In genomic region chr1:15758537-15758936, GRCh38 we compare ENCODE assay signal across 8 cellular contexts. TPM values are rescaled to one million over a fixed set of nuclear protein-coding genes. Genes with fewer than 3 reads are reported as not detected.
DNase-seq lines count a peak whose midpoint lies in the region; ATAC-seq and TF ChIP-seq lines count a peak whose summit lies in the region.

Gene FBLIM1, plus strand, starts transcription at chr1:15758795. Its CDS starts 6,189 bp downstream, at chr1:15764984.

- CTCF ChIA-PET in AG04450 (lab: Charles Lee), result no interaction called here

- H3K27ac ChIP-seq in AG04450 (ENCODE audit: low read depth, low read length) (peak within 1 kb of the TSS; percentile 70), HUES64 (ENCODE audit: low read depth, low read length) (peak within 1 kb of the TSS; percentile 81; the same call in 1 of the 2 replicates), duodenal mucosa (ENCODE audit: low read depth, low read length) (peak within 1 kb of the TSS; percentile 73), lung (ENCODE audit: low read depth in 1 of 2, low read length in 1 of 2) (peak within 1 kb of the TSS; percentile 80 to 84), tibial artery (peak within 1 kb of the TSS; percentile 95 to 97)

- H3K4me3 ChIP-seq in AG04450 (ENCODE audit: low read depth, low read length) (peak within 1 kb of the TSS; percentile 84), HUES64 (ENCODE audit: low read length) (peak within 1 kb of the TSS; percentile 85), duodenal mucosa (ENCODE audit: low read depth in 1 of 2, low read length in 2 of 2) (peak within 1 kb of the TSS; percentile 66 to 84), lung (peak within 1 kb of the TSS; percentile 63), tibial artery (peak within 1 kb of the TSS; percentile 79 to 90)

- intact Hi-C loops in tibial artery (cut with DNase I; ENCODE audit: low total_unique reads), result no loop called here

- WGBS in HUES64, result under 1% methylated on average over 39 of the region's 49 CpGs
- 0 to 1% methylated on average over 26 to 49 of the region's 49 CpGs for WGBS in lung, 2 donors

- ATAC-seq in lung (ENCODE audit: insufficient read depth, low FRiP score), result no peak

- H3K9ac ChIP-seq in HUES64 (ENCODE audit: low read depth, low read length) (peak within 1 kb of the TSS; percentile 93), duodenal mucosa (ENCODE audit: low read depth in 1 of 2, low read length in 2 of 2) (peak within 1 kb of the TSS; percentile 83 to 88)

- H3K9me3 ChIP-seq in AG04450 (ENCODE audit: control insufficient read depth, insufficient read depth, low read length) (peaks cover 3% of the 10 kb centered on the region; the same call in 1 of the 2 replicates), HUES64 (ENCODE audit: insufficient read depth, low read depth, low read length) (no peaks in the 10 kb centered on the region), duodenal mucosa (ENCODE audit: control insufficient read depth in 1 of 2, low read length in 2 of 2) (no peaks in the 10 kb centered on the region), lung (ENCODE audit: control insufficient read depth in 2 of 2, insufficient read depth in 1 of 2, low read length in 1 of 2) (no peaks in the 10 kb centered on the region), tibial artery (no peaks in the 10 kb centered on the region)

- H3K36me3 ChIP-seq in HUES64 (ENCODE audit: insufficient read depth, low read length) (peaks cover 5% of the 10 kb centered on the region; the same call in 1 of the 2 replicates), duodenal mucosa (ENCODE audit: control insufficient read depth in 1 of 2, insufficient read depth in 2 of 2, low read length in 2 of 2) (no peaks in the 10 kb centered on the region), lung (ENCODE audit: control insufficient read depth in 2 of 2, insufficient read depth in 2 of 2, low read length in 2 of 2) (no peaks in the 10 kb centered on the region), tibial artery (peaks cover 0 to under 1% (median 0%) of the 10 kb centered on the region in 3 donors)

- no peak for TF ChIP-seq CTCF in AG04450 (IDR thresholded peaks at IDR 0.05; ENCODE audit: low read depth, low read length)
- no peak for TF ChIP-seq CTCF in lung (IDR thresholded peaks at IDR 0.05; ENCODE audit: control extremely low read depth, extremely low read depth)
- no peak for TF ChIP-seq CTCF in tibial artery (IDR thresholded peaks at IDR 0.05)

- H3K4me1 ChIP-seq in HUES64 (ENCODE audit: insufficient read depth, low read length) (peaks cover 38% of the 10 kb centered on the region), duodenal mucosa (ENCODE audit: control insufficient read depth in 1 of 2, insufficient read depth in 2 of 2, low read length in 2 of 2) (peaks cover 31 to 34% of the 10 kb centered on the region in 2 donors), lung (ENCODE audit: control insufficient read depth in 2 of 2, insufficient read depth in 2 of 2, low read length in 2 of 2) (peaks cover 0 to 11% of the 10 kb centered on the region in 2 donors), tibial artery (peaks cover 0 to 73% (median 56%) of the 10 kb centered on the region in 4 donors)

- POLR2A ChIA-PET in AG04450 (lab: Yijun Ruan, JAX), result interaction anchor here (0.7 kb wide), 1 partner anchor 57 kb away, joined by 3 read pairs; no protein-coding TSS in a partner anchor

- DNase-seq in AG04450 (ENCODE audit: low read depth, low spot score) (no peak), lung (ENCODE audit: low spot score) (no peak), tibial artery (no peak), NK-92 (lab: John Stamatoyannopoulos, UW; ENCODE audit: unreplicated experiment) (no peak), anterior cingulate cortex (lab: John Stamatoyannopoulos, UW) (no peak)
- no peak for DNase-seq in central memory CD4-positive, alpha-beta T cell

- peaks cover 3% of the 10 kb centered on the region for H3K27me3 ChIP-seq in AG04450 (ENCODE audit: control insufficient read depth, insufficient read depth, low read length)
- H3K27me3 ChIP-seq in HUES64 (ENCODE audit: insufficient read depth, low read length), result no peaks in the 10 kb centered on the region
- no peaks in the 10 kb centered on the region for H3K27me3 ChIP-seq in duodenal mucosa (ENCODE audit: control insufficient read depth in 1 of 2, insufficient read depth in 2 of 2, low read length in 2 of 2)
- H3K27me3 ChIP-seq in lung (ENCODE audit: control insufficient read depth, insufficient read depth), result no peaks in the 10 kb centered on the region
- no peaks in the 10 kb centered on the region for H3K27me3 ChIP-seq in tibial artery

RNA-seq across cellular contexts. Expression of gene FBLIM1, which starts in this region (rescaled TPM):
- polyA plus RNA-seq in AG04450 (2011; rRNA removed) (122 and 143 TPM in 2 replicates), lung (10 to 100 TPM; 15.8 to 26.2 TPM)
- polyA minus RNA-seq in AG04450 (2011; rRNA and poly(A)+ RNA removed), result 98.3 and 105 TPM in 2 replicates
- 41.9 TPM for polyA plus RNA-seq in HUES64 (2013, experiment 1 of 2)
- 40.9 TPM for polyA plus RNA-seq in HUES64 (2013, experiment 2 of 2)
- 10 to 100 TPM; 37.4 to 55.0 TPM for total RNA-seq in lung
